ENCODE assay signal across 12 cellular contexts in genomic region chr9:8730618-8731017, GRCh38.
"Had no signal": no experiment of that assay in that cellular context is flagged by ENCODE, and none has a peak within 500 bp of the region (broad histone marks: within the 10 kb centered on the region; RNA-seq: fewer than 3 reads in every experiment).

No MANE protein-coding gene starts in this region.

- H3K27ac Mint-ChIP-seq: activated T-helper 1 cell treated with anti-CD3 and anti-CD28 coated beads, Interleukin-12 subunit alpha, Interleukin-12 subunit beta, Interleukin-2, Interleukin-4 antibody, amounts not matched to agents 30 ng/mL and 10 ng/mL and 1 ng/mL, durations not matched to agents 14 hours and 24 hours and 36 hours; nephron progenitor cell had no signal

- H3K9me3 Mint-ChIP-seq: activated T-helper 1 cell treated with anti-CD3 and anti-CD28 coated beads, Interleukin-12 subunit alpha, Interleukin-12 subunit beta, Interleukin-2, Interleukin-4 antibody, amounts not matched to agents 30 ng/mL and 10 ng/mL and 1 ng/mL, durations not matched to agents 14 hours and 24 hours and 36 hours; nephron progenitor cell had no signal

- H3K36me3 ChIP-seq: tibial nerve, uterus had no signal

- H3K4me3 ChIP-seq: dorsolateral prefrontal cortex, tibial nerve, uterus had no signal

- H3K27me3 ChIP-seq: dorsolateral prefrontal cortex, tibial nerve, uterus had no signal

- DNase-seq: activated CD4-positive, alpha-beta T cell treated with anti-CD3 and anti-CD28 coated beads, Interleukin-2, amount 50 U/mL, for 1 hour; activated naive CD4-positive, alpha-beta T cell treated with Interleukin-2 at 50 U/mL for 16 hours; aorta; nephron progenitor cell; occipital lobe; stimulated activated CD4-positive, alpha-beta T cell treated with anti-CD3 and anti-CD28 coated beads, Interleukin-15, amount 100 ng/mL, for 24 hours; stimulated activated CD4-positive, alpha-beta T cell treated with anti-CD3 and anti-CD28 coated beads, Interleukin-4, amount 100 ng/mL, for 1 hour; stimulated activated naive CD4-positive, alpha-beta T cell treated with Interleukin-2 at 50 U/mL for 16 hours; uterus had no signal

- H3K4me3 Mint-ChIP-seq: activated T-helper 1 cell treated with anti-CD3 and anti-CD28 coated beads, Interleukin-12 subunit alpha, Interleukin-12 subunit beta, Interleukin-2, Interleukin-4 antibody, amounts not matched to agents 30 ng/mL and 10 ng/mL and 1 ng/mL, durations not matched to agents 14 hours and 24 hours and 36 hours; nephron progenitor cell had no signal

- H3K27ac ChIP-seq: tibial nerve, uterus had no signal

- H3K9me3 ChIP-seq: tibial nerve, uterus had no signal

- H3K4me1 ChIP-seq: uterus had no signal
